ENCODE assay signal across 1 cellular context in the genomic region with DNA sequence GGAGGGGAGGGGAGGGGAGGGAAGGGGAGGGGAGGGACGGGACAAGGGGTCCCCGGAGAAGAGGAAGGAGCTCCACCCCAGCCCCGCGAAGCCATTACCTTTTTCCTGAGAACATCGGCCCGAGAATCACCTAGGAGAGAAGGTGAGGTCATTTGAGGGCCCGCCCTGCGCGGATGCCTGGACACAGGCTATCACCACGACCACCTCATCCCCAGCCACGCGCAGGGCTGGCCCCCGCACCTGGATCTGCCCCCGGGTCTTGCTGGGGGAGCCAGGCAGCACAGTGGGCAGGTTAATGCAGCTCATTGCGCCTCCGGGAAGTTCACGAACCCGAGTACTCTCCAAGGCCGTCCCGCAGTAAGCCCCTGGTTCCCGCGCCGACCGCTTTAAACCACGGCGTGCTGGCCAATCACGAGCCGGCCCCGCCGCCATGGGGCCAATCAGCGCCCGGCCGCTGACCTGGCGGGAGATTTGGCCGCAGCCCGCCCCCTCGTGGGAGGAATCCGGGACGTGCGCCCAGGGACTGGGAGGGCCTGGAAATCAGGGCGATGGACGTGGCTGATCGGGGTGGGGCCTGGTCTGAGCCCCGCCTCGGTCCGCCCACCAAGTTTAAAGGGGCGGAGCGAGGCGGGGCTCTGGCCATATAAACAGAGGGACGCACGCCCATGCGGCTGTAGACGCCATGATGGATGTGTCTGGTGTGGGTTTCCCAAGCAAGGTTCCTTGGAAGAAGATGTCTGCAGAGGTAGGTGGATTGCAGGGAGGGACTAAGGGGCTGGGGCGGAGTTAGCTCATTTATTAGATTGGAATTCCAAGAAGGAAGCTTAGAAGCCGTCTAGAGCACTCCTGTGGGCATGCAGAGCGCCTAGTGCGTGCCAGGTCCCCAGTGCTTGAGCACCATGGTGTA.
TF ChIP-seq lines count a peak whose summit lies in the region.

A gene with protein sequence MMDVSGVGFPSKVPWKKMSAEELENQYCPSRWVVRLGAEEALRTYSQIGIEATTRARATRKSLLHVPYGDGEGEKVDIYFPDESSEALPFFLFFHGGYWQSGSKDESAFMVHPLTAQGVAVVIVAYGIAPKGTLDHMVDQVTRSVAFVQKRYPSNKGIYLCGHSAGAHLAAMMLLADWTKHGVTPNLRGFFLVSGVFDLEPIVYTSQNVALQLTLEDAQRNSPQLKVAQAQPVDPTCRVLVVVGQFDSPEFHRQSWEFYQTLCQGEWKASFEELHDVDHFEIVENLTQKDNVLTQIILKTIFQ (plus strand): TSS at position 674 of the 907 bp plus-strand sequence. CDS start 9 bp downstream, at position 683.
A gene with protein sequence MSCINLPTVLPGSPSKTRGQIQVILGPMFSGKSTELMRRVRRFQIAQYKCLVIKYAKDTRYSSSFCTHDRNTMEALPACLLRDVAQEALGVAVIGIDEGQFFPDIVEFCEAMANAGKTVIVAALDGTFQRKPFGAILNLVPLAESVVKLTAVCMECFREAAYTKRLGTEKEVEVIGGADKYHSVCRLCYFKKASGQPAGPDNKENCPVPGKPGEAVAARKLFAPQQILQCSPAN (minus strand): TSS at position 364 of the 907 bp plus-strand sequence. CDS start 58 bp downstream, at position 306.

TF ChIP-seq in HepG2, 621 proteins besides CTCF, POLR2A, EP300 and RAD21 (continued from another document and continues in another):
- TF ChIP-seq, protein P1, sequence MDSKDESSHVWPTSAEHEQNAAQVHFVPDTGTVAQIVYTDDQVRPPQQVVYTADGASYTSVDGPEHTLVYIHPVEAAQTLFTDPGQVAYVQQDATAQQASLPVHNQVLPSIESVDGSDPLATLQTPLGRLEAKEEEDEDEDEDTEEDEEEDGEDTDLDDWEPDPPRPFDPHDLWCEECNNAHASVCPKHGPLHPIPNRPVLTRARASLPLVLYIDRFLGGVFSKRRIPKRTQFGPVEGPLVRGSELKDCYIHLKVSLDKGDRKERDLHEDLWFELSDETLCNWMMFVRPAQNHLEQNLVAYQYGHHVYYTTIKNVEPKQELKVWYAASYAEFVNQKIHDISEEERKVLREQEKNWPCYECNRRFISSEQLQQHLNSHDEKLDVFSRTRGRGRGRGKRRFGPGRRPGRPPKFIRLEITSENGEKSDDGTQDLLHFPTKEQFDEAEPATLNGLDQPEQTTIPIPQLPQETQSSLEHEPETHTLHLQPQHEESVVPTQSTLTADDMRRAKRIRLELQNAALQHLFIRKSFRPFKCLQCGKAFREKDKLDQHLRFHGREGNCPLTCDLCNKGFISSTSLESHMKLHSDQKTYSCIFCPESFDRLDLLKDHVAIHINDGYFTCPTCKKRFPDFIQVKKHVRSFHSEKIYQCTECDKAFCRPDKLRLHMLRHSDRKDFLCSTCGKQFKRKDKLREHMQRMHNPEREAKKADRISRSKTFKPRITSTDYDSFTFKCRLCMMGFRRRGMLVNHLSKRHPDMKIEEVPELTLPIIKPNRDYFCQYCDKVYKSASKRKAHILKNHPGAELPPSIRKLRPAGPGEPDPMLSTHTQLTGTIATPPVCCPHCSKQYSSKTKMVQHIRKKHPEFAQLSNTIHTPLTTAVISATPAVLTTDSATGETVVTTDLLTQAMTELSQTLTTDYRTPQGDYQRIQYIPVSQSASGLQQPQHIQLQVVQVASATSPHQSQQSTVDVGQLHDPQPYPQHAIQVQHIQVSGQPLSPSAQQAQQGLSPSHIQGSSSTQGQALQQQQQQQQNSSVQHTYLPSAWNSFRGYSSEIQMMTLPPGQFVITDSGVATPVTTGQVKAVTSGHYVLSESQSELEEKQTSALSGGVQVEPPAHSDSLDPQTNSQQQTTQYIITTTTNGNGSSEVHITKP (CRISPR knock-in tag; IDR thresholded peaks at IDR 0.05; ENCODE audit: low read depth): no peak; the same call in none of the 2 replicates
- TF ChIP-seq, protein P2, sequence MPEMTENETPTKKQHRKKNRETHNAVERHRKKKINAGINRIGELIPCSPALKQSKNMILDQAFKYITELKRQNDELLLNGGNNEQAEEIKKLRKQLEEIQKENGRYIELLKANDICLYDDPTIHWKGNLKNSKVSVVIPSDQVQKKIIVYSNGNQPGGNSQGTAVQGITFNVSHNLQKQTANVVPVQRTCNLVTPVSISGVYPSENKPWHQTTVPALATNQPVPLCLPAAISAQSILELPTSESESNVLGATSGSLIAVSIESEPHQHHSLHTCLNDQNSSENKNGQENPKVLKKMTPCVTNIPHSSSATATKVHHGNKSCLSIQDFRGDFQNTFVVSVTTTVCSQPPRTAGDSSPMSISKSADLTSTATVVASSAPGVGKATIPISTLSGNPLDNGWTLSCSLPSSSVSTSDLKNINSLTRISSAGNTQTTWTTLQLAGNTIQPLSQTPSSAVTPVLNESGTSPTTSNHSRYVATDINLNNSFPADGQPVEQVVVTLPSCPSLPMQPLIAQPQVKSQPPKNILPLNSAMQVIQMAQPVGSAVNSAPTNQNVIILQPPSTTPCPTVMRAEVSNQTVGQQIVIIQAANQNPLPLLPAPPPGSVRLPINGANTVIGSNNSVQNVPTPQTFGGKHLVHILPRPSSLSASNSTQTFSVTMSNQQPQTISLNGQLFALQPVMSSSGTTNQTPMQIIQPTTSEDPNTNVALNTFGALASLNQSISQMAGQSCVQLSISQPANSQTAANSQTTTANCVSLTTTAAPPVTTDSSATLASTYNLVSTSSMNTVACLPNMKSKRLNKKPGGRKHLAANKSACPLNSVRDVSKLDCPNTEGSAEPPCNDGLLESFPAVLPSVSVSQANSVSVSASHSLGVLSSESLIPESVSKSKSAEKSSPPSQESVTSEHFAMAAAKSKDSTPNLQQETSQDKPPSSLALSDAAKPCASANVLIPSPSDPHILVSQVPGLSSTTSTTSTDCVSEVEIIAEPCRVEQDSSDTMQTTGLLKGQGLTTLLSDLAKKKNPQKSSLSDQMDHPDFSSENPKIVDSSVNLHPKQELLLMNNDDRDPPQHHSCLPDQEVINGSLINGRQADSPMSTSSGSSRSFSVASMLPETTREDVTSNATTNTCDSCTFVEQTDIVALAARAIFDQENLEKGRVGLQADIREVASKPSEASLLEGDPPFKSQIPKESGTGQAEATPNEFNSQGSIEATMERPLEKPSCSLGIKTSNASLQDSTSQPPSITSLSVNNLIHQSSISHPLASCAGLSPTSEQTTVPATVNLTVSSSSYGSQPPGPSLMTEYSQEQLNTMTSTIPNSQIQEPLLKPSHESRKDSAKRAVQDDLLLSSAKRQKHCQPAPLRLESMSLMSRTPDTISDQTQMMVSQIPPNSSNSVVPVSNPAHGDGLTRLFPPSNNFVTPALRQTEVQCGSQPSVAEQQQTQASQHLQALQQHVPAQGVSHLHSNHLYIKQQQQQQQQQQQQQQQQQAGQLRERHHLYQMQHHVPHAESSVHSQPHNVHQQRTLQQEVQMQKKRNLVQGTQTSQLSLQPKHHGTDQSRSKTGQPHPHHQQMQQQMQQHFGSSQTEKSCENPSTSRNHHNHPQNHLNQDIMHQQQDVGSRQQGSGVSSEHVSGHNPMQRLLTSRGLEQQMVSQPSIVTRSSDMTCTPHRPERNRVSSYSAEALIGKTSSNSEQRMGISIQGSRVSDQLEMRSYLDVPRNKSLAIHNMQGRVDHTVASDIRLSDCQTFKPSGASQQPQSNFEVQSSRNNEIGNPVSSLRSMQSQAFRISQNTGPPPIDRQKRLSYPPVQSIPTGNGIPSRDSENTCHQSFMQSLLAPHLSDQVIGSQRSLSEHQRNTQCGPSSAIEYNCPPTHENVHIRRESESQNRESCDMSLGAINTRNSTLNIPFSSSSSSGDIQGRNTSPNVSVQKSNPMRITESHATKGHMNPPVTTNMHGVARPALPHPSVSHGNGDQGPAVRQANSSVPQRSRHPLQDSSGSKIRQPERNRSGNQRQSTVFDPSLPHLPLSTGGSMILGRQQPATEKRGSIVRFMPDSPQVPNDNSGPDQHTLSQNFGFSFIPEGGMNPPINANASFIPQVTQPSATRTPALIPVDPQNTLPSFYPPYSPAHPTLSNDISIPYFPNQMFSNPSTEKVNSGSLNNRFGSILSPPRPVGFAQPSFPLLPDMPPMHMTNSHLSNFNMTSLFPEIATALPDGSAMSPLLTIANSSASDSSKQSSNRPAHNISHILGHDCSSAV (CRISPR knock-in tag; IDR thresholded peaks at IDR 0.05; ENCODE audit: borderline replicate concordance): no peak
- TF ChIP-seq SOX13 (IDR thresholded peaks at IDR 0.05) (no peak), SOX13 (CRISPR knock-in tag; conservative IDR thresholded peaks at IDR 0.05 in 1 of 2, IDR thresholded peaks at IDR 0.05 in 1 of 2) (peak in 1 of 2 experiments; percentile 50; a peak in 2 of 4 replicates), ZNF430 (CRISPR knock-in tag; IDR thresholded peaks at IDR 0.05) (peak; percentile 96), ZNF724P (CRISPR knock-in tag; IDR thresholded peaks at IDR 0.05; ENCODE audit: borderline replicate concordance) (peak; percentile 100), GFI1 (CRISPR knock-in tag; IDR thresholded peaks at IDR 0.05; ENCODE audit: borderline replicate concordance) (peak; percentile 80), ZBTB3 (CRISPR knock-in tag; IDR thresholded peaks at IDR 0.05; ENCODE audit: borderline replicate concordance, low read depth) (0 out of 2 replicates have a peak, but pooled peaks have one; percentile 42), ZFP36 (IDR thresholded peaks at IDR 0.05; ENCODE audit: borderline replicate concordance, low read depth, low read length, partially characterized antibody) (no peak), ARID2 (CRISPR knock-in tag; IDR thresholded peaks at IDR 0.05; ENCODE audit: borderline replicate concordance) (peak; percentile 100), ZNF24 (IDR thresholded peaks at IDR 0.05) (peak; percentile 9; the same call in 1 of the 2 replicates), RFX3 (CRISPR knock-in tag; IDR thresholded peaks at IDR 0.05) (peak; percentile 11; the same call in 1 of the 2 replicates), ZNF329 (CRISPR knock-in tag; IDR thresholded peaks at IDR 0.05; ENCODE audit: low read depth) (peak; percentile 56; the same call in 1 of the 2 replicates), SMARCE1 (IDR thresholded peaks at IDR 0.05; ENCODE audit: borderline replicate concordance) (no peak), ZSCAN22 (CRISPR knock-in tag; IDR thresholded peaks at IDR 0.05) (no peak), RFXAP (CRISPR knock-in tag; IDR thresholded peaks at IDR 0.05; ENCODE audit: borderline replicate concordance) (peak; percentile 95), ZBTB20 (CRISPR knock-in tag; IDR thresholded peaks at IDR 0.05; ENCODE audit: borderline replicate concordance, low read depth) (peak; percentile 84; the same call in 1 of the 2 replicates), BHLHE40 (IDR thresholded peaks at IDR 0.05; ENCODE audit: low read length) (peak; percentile 58; the same call in 1 of the 2 replicates), ZNF382 (CRISPR knock-in tag; IDR thresholded peaks at IDR 0.05; ENCODE audit: borderline replicate concordance) (no peak), SP2 (CRISPR knock-in tag; IDR thresholded peaks at IDR 0.05) (peak; percentile 71), MEF2D (CRISPR knock-in tag; IDR thresholded peaks at IDR 0.05) (peak; percentile 77), ATAD3A (CRISPR knock-in tag; IDR thresholded peaks at IDR 0.05) (no peak), TARDBP (CRISPR knock-in tag; IDR thresholded peaks at IDR 0.05) (peak; percentile 98), ZNF7 (CRISPR knock-in tag; IDR thresholded peaks at IDR 0.05) (peak; percentile 4; the same call in 1 of the 2 replicates)
- TF ChIP-seq, protein P3, sequence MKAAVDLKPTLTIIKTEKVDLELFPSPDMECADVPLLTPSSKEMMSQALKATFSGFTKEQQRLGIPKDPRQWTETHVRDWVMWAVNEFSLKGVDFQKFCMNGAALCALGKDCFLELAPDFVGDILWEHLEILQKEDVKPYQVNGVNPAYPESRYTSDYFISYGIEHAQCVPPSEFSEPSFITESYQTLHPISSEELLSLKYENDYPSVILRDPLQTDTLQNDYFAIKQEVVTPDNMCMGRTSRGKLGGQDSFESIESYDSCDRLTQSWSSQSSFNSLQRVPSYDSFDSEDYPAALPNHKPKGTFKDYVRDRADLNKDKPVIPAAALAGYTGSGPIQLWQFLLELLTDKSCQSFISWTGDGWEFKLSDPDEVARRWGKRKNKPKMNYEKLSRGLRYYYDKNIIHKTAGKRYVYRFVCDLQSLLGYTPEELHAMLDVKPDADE (CRISPR knock-in tag; IDR thresholded peaks at IDR 0.05): 0 out of 2 replicates have a peak, but pooled peaks have one; percentile 9
- TF ChIP-seq, protein P4, sequence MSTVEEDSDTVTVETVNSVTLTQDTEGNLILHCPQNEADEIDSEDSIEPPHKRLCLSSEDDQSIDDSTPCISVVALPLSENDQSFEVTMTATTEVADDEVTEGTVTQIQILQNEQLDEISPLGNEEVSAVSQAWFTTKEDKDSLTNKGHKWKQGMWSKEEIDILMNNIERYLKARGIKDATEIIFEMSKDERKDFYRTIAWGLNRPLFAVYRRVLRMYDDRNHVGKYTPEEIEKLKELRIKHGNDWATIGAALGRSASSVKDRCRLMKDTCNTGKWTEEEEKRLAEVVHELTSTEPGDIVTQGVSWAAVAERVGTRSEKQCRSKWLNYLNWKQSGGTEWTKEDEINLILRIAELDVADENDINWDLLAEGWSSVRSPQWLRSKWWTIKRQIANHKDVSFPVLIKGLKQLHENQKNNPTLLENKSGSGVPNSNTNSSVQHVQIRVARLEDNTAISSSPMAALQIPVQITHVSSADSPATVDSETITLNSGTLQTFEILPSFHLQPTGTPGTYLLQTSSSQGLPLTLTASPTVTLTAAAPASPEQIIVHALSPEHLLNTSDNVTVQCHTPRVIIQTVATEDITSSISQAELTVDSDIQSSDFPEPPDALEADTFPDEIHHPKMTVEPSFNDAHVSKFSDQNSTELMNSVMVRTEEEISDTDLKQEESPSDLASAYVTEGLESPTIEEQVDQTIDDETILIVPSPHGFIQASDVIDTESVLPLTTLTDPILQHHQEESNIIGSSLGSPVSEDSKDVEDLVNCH (CRISPR knock-in tag; IDR thresholded peaks at IDR 0.05): no peak
- TF ChIP-seq, protein P5, sequence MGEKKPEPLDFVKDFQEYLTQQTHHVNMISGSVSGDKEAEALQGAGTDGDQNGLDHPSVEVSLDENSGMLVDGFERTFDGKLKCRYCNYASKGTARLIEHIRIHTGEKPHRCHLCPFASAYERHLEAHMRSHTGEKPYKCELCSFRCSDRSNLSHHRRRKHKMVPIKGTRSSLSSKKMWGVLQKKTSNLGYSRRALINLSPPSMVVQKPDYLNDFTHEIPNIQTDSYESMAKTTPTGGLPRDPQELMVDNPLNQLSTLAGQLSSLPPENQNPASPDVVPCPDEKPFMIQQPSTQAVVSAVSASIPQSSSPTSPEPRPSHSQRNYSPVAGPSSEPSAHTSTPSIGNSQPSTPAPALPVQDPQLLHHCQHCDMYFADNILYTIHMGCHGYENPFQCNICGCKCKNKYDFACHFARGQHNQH (CRISPR knock-in tag; IDR thresholded peaks at IDR 0.05): 0 out of 2 replicates have a peak, but pooled peaks have one; percentile 73
- TF ChIP-seq, protein P6, sequence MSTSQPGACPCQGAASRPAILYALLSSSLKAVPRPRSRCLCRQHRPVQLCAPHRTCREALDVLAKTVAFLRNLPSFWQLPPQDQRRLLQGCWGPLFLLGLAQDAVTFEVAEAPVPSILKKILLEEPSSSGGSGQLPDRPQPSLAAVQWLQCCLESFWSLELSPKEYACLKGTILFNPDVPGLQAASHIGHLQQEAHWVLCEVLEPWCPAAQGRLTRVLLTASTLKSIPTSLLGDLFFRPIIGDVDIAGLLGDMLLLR (CRISPR knock-in tag; IDR thresholded peaks at IDR 0.05): peak; percentile 90
- TF ChIP-seq, protein P7, sequence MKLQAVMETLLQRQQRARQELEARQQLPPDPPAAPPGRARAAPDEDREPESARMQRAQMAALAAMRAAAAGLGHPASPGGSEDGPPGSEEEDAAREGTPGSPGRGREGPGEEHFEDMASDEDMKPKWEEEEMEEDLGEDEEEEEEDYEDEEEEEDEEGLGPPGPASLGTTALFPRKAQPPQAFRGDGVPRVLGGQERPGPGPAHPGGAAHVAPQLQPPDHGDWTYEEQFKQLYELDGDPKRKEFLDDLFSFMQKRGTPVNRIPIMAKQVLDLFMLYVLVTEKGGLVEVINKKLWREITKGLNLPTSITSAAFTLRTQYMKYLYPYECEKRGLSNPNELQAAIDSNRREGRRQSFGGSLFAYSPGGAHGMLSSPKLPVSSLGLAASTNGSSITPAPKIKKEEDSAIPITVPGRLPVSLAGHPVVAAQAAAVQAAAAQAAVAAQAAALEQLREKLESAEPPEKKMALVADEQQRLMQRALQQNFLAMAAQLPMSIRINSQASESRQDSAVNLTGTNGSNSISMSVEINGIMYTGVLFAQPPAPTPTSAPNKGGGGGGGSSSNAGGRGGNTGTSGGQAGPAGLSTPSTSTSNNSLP (IDR thresholded peaks at IDR 0.05; ENCODE audit: low read depth, low read length): peak; percentile 66; the same call in 1 of the 2 replicates
